22 cellular contexts compared by ENCODE assay signal in genomic region chr2:28150211-28150879, GRCh38.
"Had no signal": no experiment of that assay in that cellular context is flagged by ENCODE, and none has a peak within 500 bp of the region (broad histone marks: within the 10 kb centered on the region; RNA-seq: fewer than 3 reads in every experiment).

No MANE protein-coding gene starts in this region.

- ATAC-seq: activated CD8-positive, alpha-beta memory T cell treated with anti-CD3 and anti-CD28 coated beads, Interleukin-2, amount 10 ng/mL, durations not matched to agents 7 days and 5 days; activated CD8-positive, alpha-beta T cell treated with anti-CD3 and anti-CD28 coated beads for 36 hours; activated naive CD8-positive, alpha-beta T cell treated with anti-CD3 and anti-CD28 coated beads, Interleukin-2, amount 50 U/mL, for 24 hours; left ventricle myocardium superior; sciatic nerve; stimulated activated memory B cell treated with anti-CD40 and anti-IgM and Interleukin-4, amounts not matched to agents 10 μg/mL and 1 μg/mL and 100 μg/mL, for 72 hours; T-helper 17 cell had no signal

- H3K4me1 ChIP-seq: stomach had no signal

- DNase-seq: activated CD4-positive, alpha-beta T cell treated with anti-CD3 and anti-CD28 coated beads, Interleukin-2, amount 10 ng/mL, durations not matched to agents 7 days and 5 days; activated CD4-positive, CD25-positive, alpha-beta regulatory T cell; activated CD8-positive, alpha-beta memory T cell treated with anti-CD3 and anti-CD28 coated beads, Interleukin-2, amount 10 ng/mL, durations not matched to agents 7 days and 5 days; activated CD8-positive, alpha-beta T cell treated with anti-CD3 and anti-CD28 coated beads for 36 hours; activated effector memory CD4-positive, alpha-beta T cell treated with anti-CD3 and anti-CD28 coated beads, Interleukin-2, amount 50 U/mL, for 16 hours; activated naive CD4-positive, alpha-beta T cell treated with anti-CD3 and anti-CD28 coated beads, Interleukin-2, amount 10 ng/mL, durations not matched to agents 7 days and 5 days; activated naive CD8-positive, alpha-beta T cell treated with anti-CD3 and anti-CD28 coated beads, Interleukin-2, amount 50 U/mL, for 24 hours; activated T-cell treated with anti-CD3 and anti-CD28 coated beads for 4 hours; cortex of kidney; foreskin melanocyte; immature natural killer cell; kidney glomerular epithelial cell; left ventricle myocardium superior; nephron progenitor cell; small intestine; stimulated activated CD4-positive, alpha-beta T cell treated with anti-CD3 and anti-CD28 coated beads, Interleukin-2, amount 100 ng/mL, for 24 hours; stomach; T-helper 17 cell had no signal

- H3K36me3 ChIP-seq: cardiac muscle cell, stomach, suprapubic skin had no signal

- FAIRE-seq: small intestine had no signal

- H3K9me3 ChIP-seq: suprapubic skin had no signal

- H3K27me3 ChIP-seq: cardiac muscle cell, stomach, suprapubic skin had no signal

- H3K27ac ChIP-seq: cardiac muscle cell, stomach, suprapubic skin had no signal

- H3K4me3 ChIP-seq: cardiac muscle cell, stomach, suprapubic skin had no signal
